Comparison of ENCODE assay signal across 29 cellular contexts in the genomic region with DNA sequence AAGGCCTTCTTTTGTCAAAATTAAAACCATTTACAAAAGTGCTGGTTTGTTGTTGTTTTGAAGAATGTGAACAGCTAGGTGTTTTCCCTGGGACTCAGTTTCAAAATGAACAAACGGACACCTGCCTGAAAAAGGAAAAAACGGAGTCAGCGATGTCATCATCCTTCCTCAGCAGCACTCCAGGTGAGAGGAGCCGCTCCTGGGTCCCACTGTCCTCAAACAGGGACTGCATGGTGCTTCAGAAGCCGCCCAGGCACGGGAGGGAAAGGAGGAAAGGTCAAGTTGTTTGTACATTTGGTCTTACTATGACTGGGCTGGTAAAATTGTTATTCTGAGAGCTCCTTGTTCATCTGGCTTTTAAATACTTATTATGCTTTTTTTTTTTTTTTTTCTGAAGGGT.
A peak's percentile ranks its signal among the peaks of the same experiment; 100 is the strongest.
DNase-seq lines count a peak whose midpoint lies in the region; ATAC-seq, FAIRE-seq and TF ChIP-seq lines count a peak whose summit lies in the region.
"Had no signal": no experiment of that assay in that cellular context is flagged by ENCODE, and none has a peak within 500 bp of the region (broad histone marks: within the 10 kb centered on the region; RNA-seq: fewer than 3 reads in every experiment).

No MANE protein-coding gene starts in this region.

- no peak overlapping the region for H2BK15ac ChIP-seq in H1 (ENCODE audit: low read length)

- no peak overlapping the region for H3K9ac ChIP-seq in H1 (replicated peaks in 1 of 4; ENCODE audit: extremely low read depth in 1 of 4, low read depth in 3 of 4, low read length in 3 of 4)
- H3K9ac ChIP-seq: BLaER1 treated with 17β-estradiol and CSF1 and Interleukin-3, amounts not matched to agents 10 nM and 100 nM had no signal

- H3K23ac ChIP-seq in H1 (ENCODE audit: insufficient read length) = no peak overlapping the region

- peaks cover 0 to 4% of the 10 kb centered on the region in 2 donors for H3K27me3 Mint-ChIP-seq in stimulated activated naive B cell treated with anti-CD40 and anti-IgM and Interleukin-4, amounts not matched to agents 10 μg/mL and 1 μg/mL and 100 μg/mL, for 72 hours
- H3K27me3 Mint-ChIP-seq: activated naive CD4-positive, alpha-beta T cell treated with anti-CD3 and anti-CD28 coated beads, Interleukin-2, amount 50 U/mL, for 24 hours had no signal

- no peak overlapping the region for H2BK5ac ChIP-seq in H1 (ENCODE audit: low read depth, low read length)

- H2AFZ ChIP-seq in H1 (ENCODE audit: low read length) = no peak overlapping the region

- H3K14ac ChIP-seq in H1 (ENCODE audit: insufficient read length) = no peak overlapping the region

- H3K27ac ChIP-seq in H1 (ENCODE audit: low read depth, low read length) = no peak overlapping the region
- H3K27ac ChIP-seq: BLaER1 treated with 17β-estradiol and CSF1 and Interleukin-3, amounts not matched to agents 10 nM and 100 nM; epithelial cell of prostate; ovary; right atrium auricular region had no signal

- H3K27ac Mint-ChIP-seq in stimulated activated naive B cell treated with anti-CD40 and anti-IgM and Interleukin-4, amounts not matched to agents 10 μg/mL and 1 μg/mL and 100 μg/mL, for 72 hours = no peak overlapping the region
- H3K27ac Mint-ChIP-seq: activated B cell treated with CpG ODN at 0.5 μM for 24 hours; activated naive CD4-positive, alpha-beta T cell treated with anti-CD3 and anti-CD28 coated beads, Interleukin-2, amount 50 U/mL, for 24 hours; activated T-helper 1 cell treated with anti-CD3 and anti-CD28 coated beads, Interleukin-12 subunit alpha, Interleukin-12 subunit beta, Interleukin-2, Interleukin-4 antibody, amounts not matched to agents 30 ng/mL and 10 ng/mL and 1 ng/mL, durations not matched to agents 14 hours and 24 hours and 36 hours had no signal

- peaks cover 5 to 15% of the 10 kb centered on the region in 2 donors for H3K4me1 Mint-ChIP-seq in stimulated activated naive B cell treated with anti-CD40 and anti-IgM and Interleukin-4, amounts not matched to agents 10 μg/mL and 1 μg/mL and 100 μg/mL, for 72 hours
- H3K4me1 Mint-ChIP-seq: activated B cell treated with CpG ODN at 0.5 μM for 24 hours; activated naive CD4-positive, alpha-beta T cell treated with anti-CD3 and anti-CD28 coated beads, Interleukin-2, amount 50 U/mL, for 24 hours; naive thymus-derived CD8-positive, alpha-beta T cell had no signal

- no peak for FAIRE-seq in H1 (lab: Jason Lieb, UNC)
- FAIRE-seq: RCC 7860 had no signal

- no peak for TF ChIP-seq RAD21 in H1 (IDR thresholded peaks at IDR 0.05 in 1 of 2, conservative IDR thresholded peaks at IDR 0.05 in 1 of 2; ENCODE audit: low read depth in 2 of 2, low read length in 2 of 2)

- 0 out of 2 replicates have a peak overlapping the region, but pooled peaks have one; percentile 26 for H4K8ac ChIP-seq in H1 (ENCODE audit: extremely low read depth, insufficient read depth, low read length)

- TF ChIP-seq EP300 in H1 (IDR thresholded peaks at IDR 0.05; ENCODE audit: borderline replicate concordance in 1 of 2, low read depth in 2 of 2, low read length in 2 of 2) = no peak

- H3K36me3 Mint-ChIP-seq in stimulated activated naive B cell treated with anti-CD40 and anti-IgM and Interleukin-4, amounts not matched to agents 10 μg/mL and 1 μg/mL and 100 μg/mL, for 72 hours = no peaks in the 10 kb centered on the region
- H3K36me3 Mint-ChIP-seq: activated naive CD4-positive, alpha-beta T cell treated with anti-CD3 and anti-CD28 coated beads, Interleukin-2, amount 50 U/mL, for 24 hours; naive thymus-derived CD8-positive, alpha-beta T cell had no signal

- no peak overlapping the region for H2AK5ac ChIP-seq in H1 (ENCODE audit: low read depth, low read length)

- H3K4me3 ChIP-seq in GM06990 (replicated peaks; ENCODE audit: low read depth, low read length) (no peak overlapping the region), H7 (ENCODE audit: insufficient read depth, low read depth, low read length) (no peak overlapping the region), H1 (ENCODE audit: extremely low read depth in 1 of 4, insufficient read depth in 2 of 4, low read depth in 3 of 4, low read length in 4 of 4) (no peak overlapping the region)
- H3K4me3 ChIP-seq: BLaER1 treated with 17β-estradiol and CSF1 and Interleukin-3, amounts not matched to agents 10 nM and 100 nM; ovary; right atrium auricular region had no signal

- WGBS in H1 (ENCODE audit: extremely low coverage in 1 of 2, insufficient coverage in 1 of 2, insufficient read length in 1 of 2, insufficient replicate concordance in 2 of 2, low coverage in 1 of 2, low lambda C conversion rate in 2 of 2, missing lambda C conversion rate in 1 of 2), 2 experiments = 85% methylated on average over 6 of the region's 6 CpGs; no CpG with 5 or more reads in 1 of the 2 experiments

- H2BK12ac ChIP-seq in H1 (ENCODE audit: low read depth, low read length) = no peak overlapping the region

- H3K18ac ChIP-seq in H1 (ENCODE audit: extremely low read depth, low read length) = no peak overlapping the region

- H3K36me3 ChIP-seq in GM06990 (ENCODE audit: control insufficient read depth, insufficient read depth, low read length) = no peaks in the 10 kb centered on the region
- no peaks in the 10 kb centered on the region for H3K36me3 ChIP-seq in H7 (replicated peaks; ENCODE audit: control insufficient read depth, insufficient read depth, low read length)
- H3K36me3 ChIP-seq in H1 (ENCODE audit: control insufficient read depth in 2 of 4, insufficient read depth in 4 of 4, low read length in 3 of 4) = no peaks in the 10 kb centered on the region
- H3K36me3 ChIP-seq: BLaER1 treated with 17β-estradiol and CSF1 and Interleukin-3, amounts not matched to agents 10 nM and 100 nM; ovary; right atrium auricular region had no signal

- H3K79me1 ChIP-seq in H1 (ENCODE audit: low read depth, low read length) = no peaks in the 10 kb centered on the region

- TF ChIP-seq POLR2A in H1 (IDR thresholded peaks at IDR 0.05; ENCODE audit: control extremely low read depth in 1 of 2, low read depth in 2 of 2, low read length in 2 of 2) = no peak

- DNase-seq in GM06990 (ENCODE audit: extremely low read depth, insufficient read length) (peak; percentile 28), H7 (peak; percentile 24), H1 (ENCODE audit: low read depth in 1 of 2, low spot score in 2 of 2) (no peak), germinal center (ENCODE audit: low spot score) (no peak), SIG-M5 (lab: John Stamatoyannopoulos, UW) (no peak)
- no peak for DNase-seq in stimulated activated naive B cell treated with anti-CD40 and anti-IgM and Interleukin-4, amounts not matched to agents 10 μg/mL and 1 μg/mL and 100 μg/mL, for 72 hours
- DNase-seq: activated B cell treated with CpG ODN at 0.5 μM for 24 hours; activated CD4-positive, alpha-beta T cell treated with anti-CD3 and anti-CD28 coated beads, Interleukin-2, amount 50 U/mL, for 4 hours; amygdala; Caco-2; glutamatergic neuron; islet precursor cell; Kasumi-1; left ventricle myocardium superior; MV-4-11; naive thymus-derived CD8-positive, alpha-beta T cell; NCI-H1436 treated with DMSO at 0.1 percent for 48 hours; NCI-H526 treated with DMSO at 0.1 percent for 48 hours; ovary; stimulated activated CD4-positive, alpha-beta T cell treated with anti-CD3 and anti-CD28 coated beads, Interleukin-2, amount 100 ng/mL, for 24 hours; T-helper 1 cell; trophoblast cell had no signal

- H3K56ac ChIP-seq in H1 (replicated peaks; ENCODE audit: insufficient read length, low read depth, low read length) = no peak overlapping the region

- no peak overlapping the region for H4K5ac ChIP-seq in H1 (ENCODE audit: insufficient read length, low read depth, low read length)

- no peaks in the 10 kb centered on the region for H3K27me3 ChIP-seq in GM06990 (replicated peaks; ENCODE audit: control insufficient read depth, insufficient read depth, low read length)
- no peaks in the 10 kb centered on the region for H3K27me3 ChIP-seq in H7 (ENCODE audit: control insufficient read depth, insufficient read depth, low read length)
- no peaks in the 10 kb centered on the region for H3K27me3 ChIP-seq in H1 (replicated peaks in 1 of 4; ENCODE audit: control insufficient read depth in 3 of 4, extremely low read depth in 1 of 4, insufficient read depth in 3 of 4, low read length in 3 of 4)
- H3K27me3 ChIP-seq: BLaER1 treated with 17β-estradiol and CSF1 and Interleukin-3, amounts not matched to agents 10 nM and 100 nM; ovary; right atrium auricular region had no signal

- H3K4ac ChIP-seq in H1 (replicated peaks; ENCODE audit: insufficient read length, low read depth, low read length) = no peak overlapping the region

- TF ChIP-seq CTCF in GM06990 (IDR thresholded peaks at IDR 0.05; ENCODE audit: insufficient read depth, low read length, poor library complexity, severe bottlenecking) = no peak
- TF ChIP-seq CTCF in H1 (IDR thresholded peaks at IDR 0.05; ENCODE audit: control extremely low read depth in 1 of 3, insufficient read depth in 1 of 3, low read depth in 1 of 3, low read length in 3 of 3) = no peak

- H3K79me2 ChIP-seq in H1 (ENCODE audit: control insufficient read depth in 1 of 2, insufficient read depth in 2 of 2, low read length in 2 of 2) = no peaks in the 10 kb centered on the region

- peak overlapping the region in 1 of 2 donors; percentile 23 for H3K4me3 Mint-ChIP-seq in stimulated activated naive B cell treated with anti-CD40 and anti-IgM and Interleukin-4, amounts not matched to agents 10 μg/mL and 1 μg/mL and 100 μg/mL, for 72 hours
- H3K4me3 Mint-ChIP-seq: activated B cell treated with CpG ODN at 0.5 μM for 24 hours; activated naive CD4-positive, alpha-beta T cell treated with anti-CD3 and anti-CD28 coated beads, Interleukin-2, amount 50 U/mL, for 24 hours; activated T-helper 1 cell treated with anti-CD3 and anti-CD28 coated beads, Interleukin-12 subunit alpha, Interleukin-12 subunit beta, Interleukin-2, Interleukin-4 antibody, amounts not matched to agents 30 ng/mL and 10 ng/mL and 1 ng/mL, durations not matched to agents 14 hours and 24 hours and 36 hours; naive thymus-derived CD8-positive, alpha-beta T cell had no signal

- H4K91ac ChIP-seq in H1 (replicated peaks; ENCODE audit: insufficient read length, low read length) = no peak overlapping the region

- POLR2A ChIA-PET in H1 (lab: Charles Lee; ENCODE audit: partially characterized antibody) = interaction anchor here (1.6 to 2.0 kb wide), 2 partner anchors 17 to 69 kb away, joined by 3 to 4 read pairs; partner anchors contain the start of gene ZSWIM6

- no peak overlapping the region for H2BK120ac ChIP-seq in H1 (replicated peaks; ENCODE audit: low read depth, low read length)

- no peaks in the 10 kb centered on the region for H3K23me2 ChIP-seq in H1 (ENCODE audit: low read depth, low read length)

- H3K9me3 ChIP-seq in H1 (ENCODE audit: insufficient read depth in 2 of 2, low read depth in 1 of 2, low read length in 1 of 2) = no peaks in the 10 kb centered on the region
- H3K9me3 ChIP-seq: Caco-2, ovary, right atrium auricular region had no signal

- no peaks in the 10 kb centered on the region for H4K20me1 ChIP-seq in H1 (replicated peaks in 1 of 2; ENCODE audit: control insufficient read depth in 1 of 2, insufficient read depth in 2 of 2, low read length in 2 of 2)
- H4K20me1 ChIP-seq: BLaER1 treated with 17β-estradiol and CSF1 and Interleukin-3, amounts not matched to agents 10 nM and 100 nM had no signal

- ATAC-seq in stimulated activated naive B cell treated with anti-CD40 and anti-IgM and Interleukin-4, amounts not matched to agents 10 μg/mL and 1 μg/mL and 100 μg/mL, for 72 hours (replicated peaks) = peak; percentile 57 to 65
- ATAC-seq in GM21390 (IDR thresholded peaks at IDR 0.05; ENCODE audit: unreplicated experiment) = no peak
- ATAC-seq: left ventricle myocardium superior; naive thymus-derived CD8-positive, alpha-beta T cell had no signal

- no peak overlapping the region for H3K4me2 ChIP-seq in H1 (ENCODE audit: insufficient read depth in 1 of 2, low read depth in 2 of 2, low read length in 2 of 2)

- H3K4me1 ChIP-seq in H1 (replicated peaks in 1 of 4; ENCODE audit: control insufficient read depth in 3 of 4, insufficient read depth in 4 of 4, low read length in 3 of 4) = no peaks in the 10 kb centered on the region; a peak in 1 of 7 replicates
- H3K4me1 ChIP-seq: right atrium auricular region had no signal

- H3K9me3 Mint-ChIP-seq in stimulated activated naive B cell treated with anti-CD40 and anti-IgM and Interleukin-4, amounts not matched to agents 10 μg/mL and 1 μg/mL and 100 μg/mL, for 72 hours = peaks cover 0 to 3% of the 10 kb centered on the region in 2 donors
- H3K9me3 Mint-ChIP-seq: activated B cell treated with CpG ODN at 0.5 μM for 24 hours; activated naive CD4-positive, alpha-beta T cell treated with anti-CD3 and anti-CD28 coated beads, Interleukin-2, amount 50 U/mL, for 24 hours; activated T-helper 1 cell treated with anti-CD3 and anti-CD28 coated beads, Interleukin-12 subunit alpha, Interleukin-12 subunit beta, Interleukin-2, Interleukin-4 antibody, amounts not matched to agents 30 ng/mL and 10 ng/mL and 1 ng/mL, durations not matched to agents 14 hours and 24 hours and 36 hours had no signal

- no peak overlapping the region for H2BK20ac ChIP-seq in H1 (ENCODE audit: low read length)

- CTCF ChIA-PET in H1 (lab: Charles Lee; ENCODE audit: partially characterized antibody) = interaction anchor here (0.6 to 1.8 kb wide), 2 partner anchors 11 to 125 kb away, joined by 3 to 4 read pairs; no protein-coding TSS in a partner anchor

Comparison
In these comparisons a context has a peak if more than half of its experiments do, and no peak if none do; other contexts are left out.
1. DNase-seq: peak in GM06990 (single experiment) and H7 (single experiment); none in H1 (0 of 2), stimulated activated naive B cell treated with anti-CD40 and anti-IgM and Interleukin-4, amounts not matched to agents 10 μg/mL and 1 μg/mL and 100 μg/mL, for 72 hours (single experiment), germinal center (single experiment) and SIG-M5 (single experiment).